In genomic region chr6:37667050-37667814, GRCh38 we compare ENCODE assay signal across 21 cellular contexts. TPM values are rescaled to one million over a fixed set of nuclear protein-coding genes. Genes with fewer than 3 reads are reported as not detected.
DNase-seq lines count a peak whose midpoint lies in the region; ATAC-seq and TF ChIP-seq lines count a peak whose summit lies in the region.
"Had no signal": no experiment of that assay in that cellular context is flagged by ENCODE, and none has a peak within 500 bp of the region (broad histone marks: within the 10 kb centered on the region; RNA-seq: fewer than 3 reads in every experiment).

No MANE protein-coding gene starts in this region.

- peak in 1 of 2 experiments; percentile 69; a peak in 3 of 4 replicates for TF ChIP-seq EP300 in SK-N-SH (IDR thresholded peaks at IDR 0.05; ENCODE audit: borderline replicate concordance in 1 of 2, low read depth in 1 of 2, low read length in 1 of 2)

- CTCF ChIA-PET in SK-N-SH (lab: Yijun Ruan, JAX): interaction anchor here (0.8 to 2.2 kb wide), 6 partner anchors 10 to 182 kb away, joined by 3 to 6 read pairs (median 4); no protein-coding TSS in a partner anchor

- no peak overlapping the region for H3K4me3 ChIP-seq in SK-N-SH (ENCODE audit: low read depth in 2 of 2, low read length in 1 of 2)
- H3K4me3 ChIP-seq in fibroblast of lung (replicated peaks in 1 of 4; ENCODE audit: control extremely low read depth in 1 of 4, insufficient read depth in 1 of 4, low read depth in 3 of 4, low read length in 4 of 4): no peak overlapping the region
- no peak overlapping the region for H3K4me3 ChIP-seq in aorta (ENCODE audit: low read length in 2 of 2)
- H3K4me3 ChIP-seq: upper lobe of left lung had no signal

- no peaks in the 10 kb centered on the region for H3K9me2 ChIP-seq in SK-N-SH

- H4K20me1 ChIP-seq in SK-N-SH (ENCODE audit: insufficient read depth): no peaks in the 10 kb centered on the region
- no peaks in the 10 kb centered on the region for H4K20me1 ChIP-seq in fibroblast of lung (ENCODE audit: control insufficient read depth, extremely low read depth, insufficient read depth, low read length)

- intact Hi-C loops in aorta (cut with DNase I): no loop called here

- no peak overlapping the region for H2AFZ ChIP-seq in SK-N-SH (ENCODE audit: low read depth)
- no peak overlapping the region for H2AFZ ChIP-seq in fibroblast of lung (ENCODE audit: low read length)

- 54% methylated on average over 8 of the region's 8 CpGs for WGBS in SK-N-SH (ENCODE audit: low lambda C conversion rate)
- 79 to 84% methylated on average over 8 of the region's 8 CpGs for WGBS in aorta, 2 donors

- DNase-seq in NCI-H1694 (lab: John Stamatoyannopoulos, UW) (peak; percentile 22), NCI-H1694 treated with DMSO at 0.1 percent for 48 hours (lab: John Stamatoyannopoulos, UW) (no peak), SK-N-SH (no peak), fibroblast of lung (ENCODE audit: low read depth in 2 of 2) (peak; percentile 49 to 75), aorta (no peak), NCI-H1105 (lab: John Stamatoyannopoulos, UW) (no peak), COLO668 (lab: John Stamatoyannopoulos, UW; ENCODE audit: unreplicated experiment) (no peak), GM19240 (ENCODE audit: insufficient read length, low spot score) (no peak)
- DNase-seq: 8988T; activated CD4-positive, alpha-beta T cell treated with anti-CD3 and anti-CD28 coated beads, Interleukin-2, amount 50 U/mL, for 4 hours; activated T-cell treated with anti-CD3 and anti-CD28 coated beads, Interleukin-2, amount 50 U/mL, for 24 hours; caudate nucleus; CD8-positive, alpha-beta T cell; endodermal cell; GOT3; immature natural killer cell; NCI-H187; SIG-M5; T1000; upper lobe of left lung had no signal

- no peak overlapping the region for H3K4me2 ChIP-seq in SK-N-SH
- no peak overlapping the region for H3K4me2 ChIP-seq in fibroblast of lung (ENCODE audit: extremely low read depth, insufficient read depth, low read length)

- TF ChIP-seq CTCF in SK-N-SH (IDR thresholded peaks at IDR 0.05) (no peak), fibroblast of lung (conservative IDR thresholded peaks at IDR 0.05 in 1 of 2, IDR thresholded peaks at IDR 0.05 in 1 of 2; ENCODE audit: low read depth in 1 of 2, low read length in 2 of 2) (no peak)

- H3F3A ChIP-seq in SK-N-SH (replicated peaks; ENCODE audit: insufficient read depth): no peaks in the 10 kb centered on the region

- H3K9me3 ChIP-seq in SK-N-SH (no peaks in the 10 kb centered on the region), fibroblast of lung (ENCODE audit: control insufficient read depth, insufficient read depth, low read depth, low read length) (no peaks in the 10 kb centered on the region), aorta (ENCODE audit: control insufficient read depth, low read length) (no peaks in the 10 kb centered on the region)
- H3K9me3 ChIP-seq: upper lobe of left lung had no signal

- no peak overlapping the region for H3K9ac ChIP-seq in SK-N-SH
- no peak overlapping the region for H3K9ac ChIP-seq in fibroblast of lung (ENCODE audit: insufficient read depth, low read length)

- H3K27ac ChIP-seq in SK-N-SH (ENCODE audit: low read depth in 2 of 2, low read length in 1 of 2) (no peak overlapping the region; a peak in 1 of 4 replicates), fibroblast of lung (ENCODE audit: insufficient read depth, low read length) (no peak overlapping the region), aorta (ENCODE audit: low read depth in 1 of 2, low read length in 2 of 2) (no peak overlapping the region)
- H3K27ac ChIP-seq: upper lobe of left lung had no signal

- H3K27me3 ChIP-seq in SK-N-SH (ENCODE audit: insufficient read depth) (no peaks in the 10 kb centered on the region), fibroblast of lung (ENCODE audit: control insufficient read depth, insufficient read depth, low read length) (no peaks in the 10 kb centered on the region), aorta (ENCODE audit: control insufficient read depth in 1 of 2, insufficient read depth in 2 of 2, low read length in 1 of 2) (no peaks in the 10 kb centered on the region)
- H3K27me3 ChIP-seq: upper lobe of left lung had no signal

- H3K4me1 ChIP-seq in SK-N-SH (ENCODE audit: control insufficient read depth in 1 of 2, insufficient read depth in 2 of 2, low read depth in 1 of 2, low read length in 1 of 2) (peaks cover 19 to 29% of the 10 kb centered on the region in 2 experiments; a peak in 2 of 4 replicates), fibroblast of lung (ENCODE audit: control insufficient read depth, extremely low read depth, insufficient read depth, low read length) (peaks cover 8% of the 10 kb centered on the region), aorta (ENCODE audit: control insufficient read depth in 1 of 2, insufficient read depth in 2 of 2, low read length in 2 of 2) (no peaks in the 10 kb centered on the region)
- H3K4me1 ChIP-seq: upper lobe of left lung had no signal

- H3K79me2 ChIP-seq in SK-N-SH (ENCODE audit: insufficient read depth) (no peaks in the 10 kb centered on the region), fibroblast of lung (ENCODE audit: control insufficient read depth, insufficient read depth, low read length) (no peaks in the 10 kb centered on the region)

- no peak for ATAC-seq in aorta (ENCODE audit: low FRiP score)
- ATAC-seq: CD8-positive, alpha-beta T cell; natural killer cell treated with Interleukin-12 subunit alpha and Interleukin-12 subunit beta and Interleukin-15 and Interleukin-18, amount 100 ng/mL, for 72 hours had no signal

- POLR2A ChIA-PET in SK-N-SH (lab: Yijun Ruan, JAX): no interaction called here

- H3K36me3 ChIP-seq in SK-N-SH (replicated peaks in 1 of 2; ENCODE audit: control insufficient read depth in 1 of 2, insufficient read depth in 2 of 2, low read length in 1 of 2) (no peaks in the 10 kb centered on the region), fibroblast of lung (ENCODE audit: control insufficient read depth, insufficient read depth, low read length) (no peaks in the 10 kb centered on the region), aorta (ENCODE audit: control insufficient read depth in 1 of 2, insufficient read depth in 2 of 2, low read length in 1 of 2) (no peaks in the 10 kb centered on the region)
- H3K36me3 ChIP-seq: upper lobe of left lung had no signal

- TF ChIP-seq RAD21 in SK-N-SH (IDR thresholded peaks at IDR 0.05; ENCODE audit: low read length): no peak

TF ChIP-seq in SK-N-SH, 30 proteins besides CTCF, POLR2A, EP300 and RAD21 (continues in another document):
- TF ChIP-seq RCOR1 (IDR thresholded peaks at IDR 0.05; ENCODE audit: low read length) (peak; percentile 35; the same call in 1 of the 2 replicates), FOSL2 (IDR thresholded peaks at IDR 0.05; ENCODE audit: borderline replicate concordance, low read depth) (peak; percentile 71; the same call in 1 of the 2 replicates), USF1 (IDR thresholded peaks at IDR 0.05; ENCODE audit: borderline replicate concordance, low read depth) (no peak), CHD2 (IDR thresholded peaks at IDR 0.05; ENCODE audit: low read length, partially characterized antibody) (no peak), NFIC (IDR thresholded peaks at IDR 0.05; ENCODE audit: borderline replicate concordance) (peak; percentile 90), ZBTB33 (IDR thresholded peaks at IDR 0.05; ENCODE audit: borderline replicate concordance, low read depth) (no peak), USF2 (IDR thresholded peaks at IDR 0.05; ENCODE audit: borderline replicate concordance, low read depth, low read length) (no peak), SMC3 (IDR thresholded peaks at IDR 0.05; ENCODE audit: low read depth, low read length) (no peak), RXRA (IDR thresholded peaks at IDR 0.05; ENCODE audit: borderline replicate concordance, low read depth) (0 out of 2 replicates have a peak, but pooled peaks have one; percentile 23), MEF2A (IDR thresholded peaks at IDR 0.05; ENCODE audit: borderline replicate concordance, low read depth) (no peak), TCF12 (IDR thresholded peaks at IDR 0.05) (peak; percentile 85)

RNA-seq across cellular contexts. Expression of gene MDGA1, which starts 30.5 kb away (rescaled TPM):
- polyA plus RNA-seq in SK-N-SH (2012; rRNA removed): 4.4 and 5.1 TPM in 2 replicates
- 1.5 and 2.0 TPM in 2 replicates for polyA plus RNA-seq in SK-N-SH (2012; cell fraction: cytosol; rRNA removed)
- 9.9 and 16.9 TPM in 2 replicates for polyA plus RNA-seq in SK-N-SH (2012; cell fraction: nucleus; rRNA removed)
- total RNA-seq in fibroblast of lung: 3.1 and 9.1 TPM in 2 replicates
- polyA plus RNA-seq in fibroblast of lung: 7.0 and 8.5 TPM in 2 replicates
- 11.4 and 14.6 TPM in 2 replicates for polyA plus RNA-seq in fibroblast of lung (2012)
- 21.4 and 43.4 TPM in 2 replicates for polyA minus RNA-seq in fibroblast of lung (ENCODE audit: low replicate concordance)
- 10 to 100 TPM; 11.2 to 13.6 TPM for total RNA-seq in aorta
- polyA plus RNA-seq in aorta: 1 to 10 TPM; 1.3 to 8.8 TPM

Comparison
In these comparisons a context has a peak if more than half of its experiments do, and no peak if none do; other contexts are left out.
1. DNase-seq: peak in NCI-H1694 (single experiment) and fibroblast of lung (2 of 2); none in NCI-H1694 treated with DMSO at 0.1 percent for 48 hours (single experiment), SK-N-SH (single experiment), aorta (0 of 2), NCI-H1105 (single experiment), COLO668 (single experiment) and GM19240 (single experiment).